In the genomic region with DNA sequence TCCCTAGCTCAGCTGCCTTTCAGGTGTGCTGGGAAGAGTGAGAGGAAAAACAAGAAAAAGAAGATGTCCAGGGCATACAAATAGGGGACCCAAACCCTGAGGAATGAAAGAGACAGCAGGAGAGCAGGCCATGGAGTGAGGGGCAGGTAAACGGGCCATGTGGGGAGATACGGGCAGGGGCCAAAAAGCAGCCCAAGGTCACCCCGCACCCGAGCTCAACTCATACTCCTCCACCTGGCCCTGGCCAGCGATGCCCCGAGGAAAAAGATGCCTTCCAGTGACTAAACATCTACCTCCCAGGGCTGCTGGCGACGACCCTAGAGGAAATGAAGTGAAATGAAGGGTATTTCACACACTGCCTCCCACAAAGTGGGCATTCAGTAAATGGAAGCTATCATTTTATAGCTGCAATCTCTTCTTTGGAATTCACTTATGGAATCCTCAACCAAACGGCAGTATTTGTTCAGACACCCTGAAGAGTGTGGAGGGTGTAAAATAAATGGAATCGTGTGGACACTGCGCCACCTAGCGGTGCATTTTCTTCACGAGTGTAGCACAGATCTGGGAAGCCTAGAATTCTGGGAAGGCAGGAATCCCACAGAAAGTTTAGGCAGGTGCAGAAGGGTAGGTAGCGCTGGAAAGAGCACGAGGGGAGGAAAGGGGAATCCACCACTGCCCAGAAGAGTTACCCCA, we compare ENCODE assay signal across 9 cellular contexts. TPM values are rescaled to one million over a fixed set of nuclear protein-coding genes. Genes with fewer than 3 reads are reported as not detected.
DNase-seq lines count a peak whose midpoint lies in the region; ATAC-seq and TF ChIP-seq lines count a peak whose summit lies in the region.
"Had no signal": no experiment of that assay in that cellular context is flagged by ENCODE, and none has a peak within 500 bp of the region (broad histone marks: within the 10 kb centered on the region; RNA-seq: fewer than 3 reads in every experiment).

No MANE protein-coding gene starts in this region.

- H3K4me2 ChIP-seq in HCT116 (ENCODE audit: low read length) (no peak overlapping the region), OCI-LY3 (ENCODE audit: low read length) (no peak overlapping the region)

- H3K36me3 ChIP-seq in HCT116 (ENCODE audit: control insufficient read depth in 1 of 2, insufficient read depth in 2 of 2, low read length in 2 of 2) (peaks cover 61 to 74% of the 10 kb centered on the region in 2 experiments), OCI-LY3 (replicated peaks; ENCODE audit: low read depth, low read length) (peaks cover 42% of the 10 kb centered on the region)

- peaks cover 18% of the 10 kb centered on the region; the same call in 1 of the 2 replicates for H3K79me2 ChIP-seq in HCT116 (ENCODE audit: insufficient read depth, low read length)
- no peaks in the 10 kb centered on the region; the same call in 1 of the 2 replicates for H3K79me2 ChIP-seq in OCI-LY3 (ENCODE audit: low read length)

- H3K4me1 Mint-ChIP-seq in osteocyte (ENCODE audit: unreplicated experiment): no peaks in the 10 kb centered on the region

- H3K27me3 ChIP-seq in HCT116 (ENCODE audit: insufficient read depth, low read length): no peaks in the 10 kb centered on the region
- no peaks in the 10 kb centered on the region for H3K27me3 ChIP-seq in OCI-LY3 (ENCODE audit: low read depth, low read length)

- no peaks in the 10 kb centered on the region for H3K4me1 ChIP-seq in HCT116 (ENCODE audit: control insufficient read depth in 1 of 2, insufficient read depth in 2 of 2, low read length in 2 of 2)
- no peaks in the 10 kb centered on the region for H3K4me1 ChIP-seq in OCI-LY3 (ENCODE audit: low read length)

- no peak overlapping the region for H3K27ac Mint-ChIP-seq in osteocyte (ENCODE audit: unreplicated experiment)
- H3K27ac Mint-ChIP-seq: stimulated activated naive CD8-positive, alpha-beta T cell treated with anti-CD3 and anti-CD28 coated beads, Interleukin-15, Interleukin-2, amounts not matched to agents 100 ng/mL and 50 ng/mL, for 24 hours had no signal

- BruUV-seq in HCT116 (replicated peaks; lab: Mats Ljungman, UMichigan): no TSS peak

- H3K9me3 ChIP-seq in HCT116 (ENCODE audit: control insufficient read depth in 1 of 2, insufficient read depth in 1 of 2, low read depth in 1 of 2, low read length in 2 of 2) (no peaks in the 10 kb centered on the region), OCI-LY3 (ENCODE audit: insufficient read depth, low read length) (no peaks in the 10 kb centered on the region)

- CTCF ChIA-PET in HCT116 (lab: Charles Lee): interaction anchor here (1.9 kb wide), 1 partner anchor 660 kb away, joined by 4 read pairs; no protein-coding TSS in a partner anchor

- POLR2A ChIA-PET in HCT116 (lab: Charles Lee): interaction anchor here (1.3 kb wide), 1 partner anchor 15 kb away, joined by 3 read pairs; the partner anchor contains the start of gene ELAC2

- H2AFZ ChIP-seq in HCT116 (ENCODE audit: low read depth, low read length, poor library complexity, severe bottlenecking) (no peak overlapping the region), OCI-LY3 (ENCODE audit: low read depth, low read length) (no peak overlapping the region)

- no peaks in the 10 kb centered on the region for H3K9me3 Mint-ChIP-seq in osteocyte (ENCODE audit: unreplicated experiment)
- H3K9me3 Mint-ChIP-seq: stimulated activated naive CD8-positive, alpha-beta T cell treated with anti-CD3 and anti-CD28 coated beads, Interleukin-15, Interleukin-2, amounts not matched to agents 100 ng/mL and 50 ng/mL, for 24 hours had no signal

- ATAC-seq in HCT116 (peak; percentile 92), HG03095 (IDR thresholded peaks at IDR 0.05; ENCODE audit: unreplicated experiment) (no peak), GM21576 (IDR thresholded peaks at IDR 0.05; ENCODE audit: unreplicated experiment) (no peak)

- TF ChIP-seq CTCF in HCT116 (IDR thresholded peaks at IDR 0.05 in 2 of 3, conservative IDR thresholded peaks at IDR 0.05 in 1 of 3; ENCODE audit: borderline replicate concordance in 1 of 3, insufficient read depth in 1 of 3, low read depth in 2 of 3, low read length in 2 of 3) (peak; percentile 50 to 92 (median 69); a peak in 5 of 6 replicates), OCI-LY3 (IDR thresholded peaks at IDR 0.05; ENCODE audit: low read depth, low read length) (peak; percentile 87), osteocyte (IDR thresholded peaks at IDR 0.05) (peak; percentile 88)

- H3K27ac ChIP-seq in HCT116 (ENCODE audit: low read depth, low read length) (no peak overlapping the region), OCI-LY3 (ENCODE audit: low read length) (no peak overlapping the region)

- RAD21 ChIA-PET in HCT116 (lab: Charles Lee; ENCODE audit: low non-redundant PET in 1 of 2, low total read pairs in 2 of 2, uncharacterized antibody in 2 of 2, unreplicated experiment in 2 of 2): interaction anchor here in 1 of 2 experiments (0.6 kb wide), 1 partner anchor 714 kb away, joined by 3 read pairs; no protein-coding TSS in a partner anchor

- no peak overlapping the region for H3K4me3 Mint-ChIP-seq in osteocyte (ENCODE audit: unreplicated experiment)
- H3K4me3 Mint-ChIP-seq: stimulated activated naive CD8-positive, alpha-beta T cell treated with anti-CD3 and anti-CD28 coated beads, Interleukin-15, Interleukin-2, amounts not matched to agents 100 ng/mL and 50 ng/mL, for 24 hours had no signal

- intact Hi-C loops in HCT116 (cut with micrococcal nuclease): loop anchor here (1.0 to 2.0 kb wide), 4 partner anchors 74 to 822 kb away; no protein-coding TSS in a partner anchor

- H3K36me3 Mint-ChIP-seq in osteocyte (ENCODE audit: unreplicated experiment): peaks cover 24% of the 10 kb centered on the region

- H3K4me3 ChIP-seq in HCT116 (replicated peaks in 1 of 2; ENCODE audit: low read depth in 1 of 2, low read length in 2 of 2) (no peak overlapping the region), OCI-LY3 (ENCODE audit: low read length) (no peak overlapping the region)

- H4K20me1 ChIP-seq in HCT116 (ENCODE audit: insufficient read depth) (peaks cover 5% of the 10 kb centered on the region; the same call in 1 of the 2 replicates), OCI-LY3 (ENCODE audit: insufficient read depth, low read length) (no peaks in the 10 kb centered on the region)

- no peak for TF ChIP-seq POLR2A in HCT116 (IDR thresholded peaks at IDR 0.05; ENCODE audit: borderline replicate concordance, extremely low read depth, insufficient read depth, insufficient read length)

- no peaks in the 10 kb centered on the region for H3K27me3 Mint-ChIP-seq in osteocyte (ENCODE audit: unreplicated experiment)
- H3K27me3 Mint-ChIP-seq: stimulated activated naive CD8-positive, alpha-beta T cell treated with anti-CD3 and anti-CD28 coated beads, Interleukin-15, Interleukin-2, amounts not matched to agents 100 ng/mL and 50 ng/mL, for 24 hours had no signal

- H3K9ac ChIP-seq in HCT116 (ENCODE audit: low read length) (no peak overlapping the region), OCI-LY3 (ENCODE audit: low read length) (no peak overlapping the region)

- DNase-seq in COLO829 (ENCODE audit: low spot score) (peak; percentile 66), HCT116 (ENCODE audit: low read depth, low spot score) (peak; percentile 34), globus pallidus (ENCODE audit: low spot score) (peak; percentile 45), osteocyte (ENCODE audit: extremely low spot score, unreplicated experiment) (peak; percentile 90)
- DNase-seq in activated naive CD4-positive, alpha-beta T cell treated with Interleukin-2 at 50 U/mL for 16 hours: peak; percentile 49

- TF ChIP-seq RAD21 in HCT116 (IDR thresholded peaks at IDR 0.05; ENCODE audit: low read depth): peak; percentile 76

- no peaks in the 10 kb centered on the region for H3K9me2 ChIP-seq in HCT116 (ENCODE audit: insufficient read depth)

TF ChIP-seq in HCT116, 20 proteins besides CTCF, POLR2A, EP300 and RAD21:
- TF ChIP-seq SRF (IDR thresholded peaks at IDR 0.05; ENCODE audit: low read depth): no peak
TF ChIP-seq in HCT116: peak in this region for 0.

RNA-seq across cellular contexts. Expression of gene ELAC2, which starts 14.9 kb away (rescaled TPM):
- total RNA-seq in HCT116 (2021; ENCODE audit: unreplicated experiment) (84.5 TPM), osteocyte (49.5 and 51.8 TPM in 2 replicates)
- polyA plus RNA-seq in HCT116 (2012): 62.1 and 64.6 TPM in 2 replicates

Comparison
In these comparisons a context has a peak if more than half of its experiments do, and no peak if none do; other contexts are left out.
1. DNase-seq: peak in every context shown above with its lines; median percentile 90 in osteocyte; 66 in COLO829; 49 in activated naive CD4-positive, alpha-beta T cell treated with Interleukin-2 at 50 U/mL for 16 hours; 45 in globus pallidus; 34 in HCT116.